Comparison of ENCODE assay signal across 10 cellular contexts in the genomic region with DNA sequence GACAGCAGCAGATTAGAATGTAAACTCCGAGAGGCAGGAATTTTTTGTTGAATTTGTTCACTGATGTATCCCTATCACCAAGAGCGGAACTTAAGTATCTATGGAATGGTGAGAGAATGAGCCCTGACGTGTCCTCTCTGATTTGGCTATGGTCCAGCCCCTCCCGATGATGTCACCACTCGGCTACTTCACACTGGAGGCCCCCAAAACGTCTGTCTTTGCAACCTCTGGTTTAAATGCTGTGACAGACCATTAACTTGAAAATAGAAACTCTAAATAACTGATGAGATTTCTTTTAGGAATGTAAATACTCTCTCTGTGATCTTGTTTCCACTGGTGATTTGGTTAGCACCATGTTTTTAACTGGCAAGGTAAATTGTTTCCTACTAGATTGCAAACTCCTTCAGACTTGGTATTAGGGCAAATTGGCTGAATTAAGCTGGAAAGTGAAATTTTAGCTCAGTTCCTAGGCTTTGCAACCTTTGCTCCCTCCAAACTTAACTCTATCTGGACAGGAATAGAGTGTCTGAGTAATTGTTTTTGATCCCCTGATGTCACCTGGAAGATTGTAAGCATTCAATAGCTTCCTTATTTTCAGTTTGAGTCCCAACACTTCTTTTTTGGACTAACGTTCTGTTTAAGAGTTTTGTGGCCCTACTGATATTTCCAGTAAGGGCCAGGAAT. TPM values are rescaled to one million over a fixed set of nuclear protein-coding genes. Genes with fewer than 3 reads are reported as not detected.
DNase-seq lines count a peak whose midpoint lies in the region; ATAC-seq and TF ChIP-seq lines count a peak whose summit lies in the region.
"Had no signal": no experiment of that assay in that cellular context is flagged by ENCODE, and none has a peak within 500 bp of the region (broad histone marks: within the 10 kb centered on the region; RNA-seq: fewer than 3 reads in every experiment).

No MANE protein-coding gene starts in this region.

- TF ChIP-seq CTCF in WI38 (IDR thresholded peaks at IDR 0.05; ENCODE audit: low read depth, low read length) (no peak), sigmoid colon (IDR thresholded peaks at IDR 0.05) (no peak)

- H3K27me3 ChIP-seq in GM23248 (replicated peaks; ENCODE audit: insufficient read depth) = no peaks in the 10 kb centered on the region
- H3K27me3 ChIP-seq in sigmoid colon = no peaks in the 10 kb centered on the region

- H3K9ac ChIP-seq in GM23248 = peak overlapping the region; percentile 82

- no peak for TF ChIP-seq EP300 in sigmoid colon (IDR thresholded peaks at IDR 0.05)

- CTCF ChIA-PET in activated naive CD4-positive, alpha-beta T cell treated with anti-CD3 and anti-CD28 coated beads, Interleukin-2, amount 10 ng/mL, durations not matched to agents 7 days and 5 days (lab: Charles Lee) = no interaction called here

- H3F3A ChIP-seq in GM23248 (ENCODE audit: insufficient read depth) = peaks cover 62% of the 10 kb centered on the region

- no peaks in the 10 kb centered on the region for H3K4me1 Mint-ChIP-seq in activated naive CD4-positive, alpha-beta T cell treated with anti-CD3 and anti-CD28 coated beads, Interleukin-2, amount 10 ng/mL, durations not matched to agents 7 days and 5 days

- no peaks in the 10 kb centered on the region for H3K36me3 ChIP-seq in GM23248 (ENCODE audit: low read depth)
- H3K36me3 ChIP-seq in sigmoid colon = no peaks in the 10 kb centered on the region

- DNase-seq in GM23248 (peak; percentile 82), left cardiac atrium (peak; percentile 79), sigmoid colon (peak; percentile 80), HuH-7 (ENCODE audit: low spot score) (no peak)
- DNase-seq in effector CD8-positive, alpha-beta T cell (lab: John Stamatoyannopoulos, UW) = no peak
- no peak for DNase-seq in activated naive CD4-positive, alpha-beta T cell treated with anti-CD3 and anti-CD28 coated beads, Interleukin-2, amount 10 ng/mL, durations not matched to agents 7 days and 5 days

- peak overlapping the region; percentile 92 for H3K4me2 ChIP-seq in GM23248 (ENCODE audit: unreplicated experiment)

- H3K9me3 Mint-ChIP-seq in activated naive CD4-positive, alpha-beta T cell treated with anti-CD3 and anti-CD28 coated beads, Interleukin-2, amount 10 ng/mL, durations not matched to agents 7 days and 5 days = no peaks in the 10 kb centered on the region

- no peaks in the 10 kb centered on the region for H3K79me2 ChIP-seq in GM23248 (ENCODE audit: insufficient read depth)

- WGBS in GM23248 (ENCODE audit: low coverage in 1 of 2, low lambda C conversion rate in 2 of 2, missing lambda C conversion rate in 2 of 2), 2 experiments = 30 to 31% methylated on average over 7 of the region's 7 CpGs
- whole genome bisulfite sequencing in sigmoid colon, 2 donors = 47 to 67% methylated on average over 7 of the region's 7 CpGs

- intact Hi-C loops in left cardiac atrium (cut with DNase I) = loop anchor here in 1 of 2 donors (5.0 kb wide), 1 partner anchor 34 kb away; no protein-coding TSS in a partner anchor
- intact Hi-C loops in sigmoid colon (cut with DNase I) = loop anchor here (5.0 kb wide), 1 partner anchor 34 kb away; no protein-coding TSS in a partner anchor

- no peaks in the 10 kb centered on the region for H4K20me1 ChIP-seq in GM23248 (ENCODE audit: insufficient read depth)

- H2AFZ ChIP-seq in GM23248 = no peak overlapping the region

- H3K27me3 Mint-ChIP-seq in activated naive CD4-positive, alpha-beta T cell treated with anti-CD3 and anti-CD28 coated beads, Interleukin-2, amount 10 ng/mL, durations not matched to agents 7 days and 5 days = peaks cover 4% of the 10 kb centered on the region

- H3K9me3 ChIP-seq in GM23248 (ENCODE audit: low read depth) (no peaks in the 10 kb centered on the region), sigmoid colon (no peaks in the 10 kb centered on the region)

- H3K27ac Mint-ChIP-seq in activated naive CD4-positive, alpha-beta T cell treated with anti-CD3 and anti-CD28 coated beads, Interleukin-2, amount 10 ng/mL, durations not matched to agents 7 days and 5 days = no peak overlapping the region

- H3K4me3 Mint-ChIP-seq in activated naive CD4-positive, alpha-beta T cell treated with anti-CD3 and anti-CD28 coated beads, Interleukin-2, amount 10 ng/mL, durations not matched to agents 7 days and 5 days = no peak overlapping the region

- no peaks in the 10 kb centered on the region for H3K36me3 Mint-ChIP-seq in activated naive CD4-positive, alpha-beta T cell treated with anti-CD3 and anti-CD28 coated beads, Interleukin-2, amount 10 ng/mL, durations not matched to agents 7 days and 5 days

- H3K9me2 ChIP-seq in GM23248 (ENCODE audit: insufficient read depth) = no peaks in the 10 kb centered on the region

- H3K27ac ChIP-seq in GM23248 (peak overlapping the region; percentile 97), sigmoid colon (peak overlapping the region; percentile 4 to 73 (median 62))

- ATAC-seq in left cardiac atrium = peak; percentile 74 to 79
- no peak for ATAC-seq in HG03521 (IDR thresholded peaks at IDR 0.05; ENCODE audit: unreplicated experiment)
- ATAC-seq: left colon had no signal

- in situ Hi-C loops in GM23248 (cut with MboI) = no loop called here

- H3K4me3 ChIP-seq in GM23248 = peak overlapping the region; percentile 60
- peak overlapping the region; percentile 52 for H3K4me3 ChIP-seq in WI38 (ENCODE audit: low read depth, low read length)
- no peak overlapping the region for H3K4me3 ChIP-seq in sigmoid colon

- H3K4me1 ChIP-seq in GM23248 (ENCODE audit: insufficient read depth) = peaks cover 45% of the 10 kb centered on the region
- H3K4me1 ChIP-seq in sigmoid colon = peaks cover 0 to 29% (median 16%) of the 10 kb centered on the region in 4 donors

- TF ChIP-seq POLR2A in sigmoid colon (IDR thresholded peaks at IDR 0.05) = no peak

RNA-seq across cellular contexts. Expression of gene SLC16A12, which starts 19.1 kb away (rescaled TPM):
- total RNA-seq in GM23248 (2014; rRNA removed; shearing (Covaris generic)) = not detected in 2 replicates
- polyA plus RNA-seq in GM23248 (2016; fragmentation: Nextera tagmentation; extraction: Ambion mirVana) = not detected in 2 replicates
- total RNA-seq in left cardiac atrium = 1 to 10 TPM; 2.3 to 6.2 TPM
- total RNA-seq in sigmoid colon = 1 to 10 TPM; 1.1 to 3.9 (median 2.2) TPM
- under 1 TPM in 2 of 3 donors, not detected in 1; 0.13 to 0.23 TPM for polyA plus RNA-seq in sigmoid colon
- total RNA-seq: T-helper 1 cell treated with Interleukin-12 subunit alpha and Interleukin-12 subunit beta and Interleukin-4 antibody, amounts not matched to agents 30 ng/mL and 1 ng/mL, for 36 hours had no signal

Comparison
In these comparisons a context has a peak if more than half of its experiments do, and no peak if none do; other contexts are left out.
1. DNase-seq: peak in GM23248 (single experiment), left cardiac atrium (single experiment) and sigmoid colon (single experiment); none in effector CD8-positive, alpha-beta T cell (single experiment), HuH-7 (single experiment) and activated naive CD4-positive, alpha-beta T cell treated with anti-CD3 and anti-CD28 coated beads, Interleukin-2, amount 10 ng/mL, durations not matched to agents 7 days and 5 days (single experiment).
2. H3K4me3 ChIP-seq: peak in GM23248 (single experiment) and WI38 (single experiment); none in sigmoid colon (0 of 4).